In the genomic region with DNA sequence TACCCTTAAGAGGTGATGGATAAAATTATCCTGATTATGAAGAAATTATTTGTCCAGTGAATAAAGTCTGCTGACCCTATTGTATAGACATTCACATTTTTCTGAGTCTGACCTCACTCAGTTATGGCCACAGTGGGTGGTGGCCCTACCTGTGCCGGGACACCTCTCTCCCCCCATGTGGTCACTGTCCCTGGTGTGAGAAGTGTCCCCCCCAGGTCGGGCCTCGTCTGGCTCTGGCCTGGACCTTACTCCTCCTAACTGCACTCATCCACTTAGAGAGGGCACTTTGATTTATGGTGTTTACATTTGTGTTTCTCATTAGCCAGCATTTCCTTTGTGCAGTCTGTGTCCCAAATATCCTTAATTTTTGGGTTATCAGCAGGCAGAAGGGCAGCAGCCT, we compare ENCODE assay signal across 1 cellular context.
TF ChIP-seq lines count a peak whose summit lies in the region.

No MANE protein-coding gene starts in this region.

TF ChIP-seq in IMR-90, 13 proteins besides CTCF, POLR2A, EP300 and RAD21 (continued from another document):
- TF ChIP-seq, protein P1, sequence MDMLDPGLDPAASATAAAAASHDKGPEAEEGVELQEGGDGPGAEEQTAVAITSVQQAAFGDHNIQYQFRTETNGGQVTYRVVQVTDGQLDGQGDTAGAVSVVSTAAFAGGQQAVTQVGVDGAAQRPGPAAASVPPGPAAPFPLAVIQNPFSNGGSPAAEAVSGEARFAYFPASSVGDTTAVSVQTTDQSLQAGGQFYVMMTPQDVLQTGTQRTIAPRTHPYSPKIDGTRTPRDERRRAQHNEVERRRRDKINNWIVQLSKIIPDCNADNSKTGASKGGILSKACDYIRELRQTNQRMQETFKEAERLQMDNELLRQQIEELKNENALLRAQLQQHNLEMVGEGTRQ (IDR thresholded peaks at IDR 0.05; ENCODE audit: low read depth, low read length): no peak
- no peak for TF ChIP-seq MAZ (IDR thresholded peaks at IDR 0.05; ENCODE audit: borderline replicate concordance, low read depth, low read length)
- TF ChIP-seq CEBPB (IDR thresholded peaks at IDR 0.05; ENCODE audit: low read depth, low read length): no peak
- TF ChIP-seq CHD1 (IDR thresholded peaks at IDR 0.05; ENCODE audit: low read depth, low read length): no peak
- TF ChIP-seq RCOR1 (IDR thresholded peaks at IDR 0.05; ENCODE audit: insufficient replicate concordance, low read length): no peak
- TF ChIP-seq BHLHE40 (IDR thresholded peaks at IDR 0.05; ENCODE audit: low read depth, low read length): no peak
- TF ChIP-seq RFX5 (IDR thresholded peaks at IDR 0.05; ENCODE audit: low read depth, low read length): no peak
- TF ChIP-seq MAFK (IDR thresholded peaks at IDR 0.05; ENCODE audit: low read depth, low read length): no peak
- no peak for TF ChIP-seq MXI1 (IDR thresholded peaks at IDR 0.05; ENCODE audit: borderline replicate concordance, low read depth, low read length)
- no peak for TF ChIP-seq FOS (IDR thresholded peaks at IDR 0.05; ENCODE audit: low read depth, low read length)
- no peak for TF ChIP-seq NFE2L2 (IDR thresholded peaks at IDR 0.05; ENCODE audit: low read depth, low read length)
- TF ChIP-seq SMC3 (IDR thresholded peaks at IDR 0.05; ENCODE audit: low read depth, low read length): no peak
